ENCODE assay signal across 8 cellular contexts in genomic region chr2:200509608-200510433, GRCh38. TPM values are rescaled to one million over a fixed set of nuclear protein-coding genes. Genes with fewer than 3 reads are reported as not detected.
DNase-seq lines count a peak whose midpoint lies in the region; ATAC-seq, FAIRE-seq and TF ChIP-seq lines count a peak whose summit lies in the region.

Gene KCTD18, minus strand, starts transcription at chr2:200510068. Its CDS starts 3,052 bp downstream, at chr2:200507016.

- no peaks in the 10 kb centered on the region for H3K9me3 Mint-ChIP-seq in activated T-cell treated with anti-CD3 and anti-CD28 coated beads, Interleukin-2, amount 50 U/mL, for 72 hours

- H3K4me1 ChIP-seq in esophagus squamous epithelium, result peaks cover 0 to 22% (median 4%) of the 10 kb centered on the region in 3 donors

- H3K9me3 ChIP-seq in esophagus squamous epithelium, result no peaks in the 10 kb centered on the region

- peak; percentile 98 for ATAC-seq in GM21717 (IDR thresholded peaks at IDR 0.05; ENCODE audit: unreplicated experiment)
- ATAC-seq in activated T-cell treated with anti-CD3 and anti-CD28 coated beads, Interleukin-2, amount 50 U/mL, for 72 hours (replicated peaks in 1 of 2), result peak; percentile 99

- peak within 1 kb of the TSS; percentile 84 to 92 (median 88) for H3K27ac ChIP-seq in esophagus squamous epithelium

- TF ChIP-seq CTCF in esophagus squamous epithelium (IDR thresholded peaks at IDR 0.05), result peak; percentile 71 to 88 (median 82)

- peaks cover 11% of the 10 kb centered on the region for H3K4me1 Mint-ChIP-seq in activated T-cell treated with anti-CD3 and anti-CD28 coated beads, Interleukin-2, amount 50 U/mL, for 72 hours (ENCODE audit: low read depth)

- H3K4me3 ChIP-seq in esophagus squamous epithelium, result peak within 1 kb of the TSS; percentile 75 to 94 (median 84)

- no peak for FAIRE-seq in RCC 7860 (lab: Jason Lieb, UNC)

- peak within 1 kb of the TSS; percentile 92 to 94 for H3K4me3 Mint-ChIP-seq in activated T-cell treated with anti-CD3 and anti-CD28 coated beads, Interleukin-2, amount 50 U/mL, for 72 hours

- intact Hi-C loops in esophagus squamous epithelium (cut with DNase I), result no loop called here

- peaks cover 0 to 15% (median 0%) of the 10 kb centered on the region in 3 donors for H3K36me3 ChIP-seq in esophagus squamous epithelium

- TF ChIP-seq POLR2A in esophagus squamous epithelium (IDR thresholded peaks at IDR 0.05), result peak in 3 of 4 donors; percentile 30 to 89 (median 86)

- peaks cover 0 to 23% (median 0%) of the 10 kb centered on the region in 4 donors for H3K27me3 ChIP-seq in esophagus squamous epithelium

- WGBS in esophagus squamous epithelium, 2 donors, result 0 to 1% methylated on average over 2 to 17 of the region's 78 CpGs

- H3K36me3 Mint-ChIP-seq in activated T-cell treated with anti-CD3 and anti-CD28 coated beads, Interleukin-2, amount 50 U/mL, for 72 hours (ENCODE audit: insufficient read depth in 2 of 2), result no peaks in the 10 kb centered on the region

- in situ Hi-C loops in KBM-7 (cut with MboI; ENCODE audit: low pct_unique_long_range_greater_than_20kb, low sequenced_read_pairs), result no loop called here

- peak; percentile 83 for DNase-seq in DMS79 treated with DMSO at 0.1 percent for 48 hours (lab: John Stamatoyannopoulos, UW)
- DNase-seq in KBM-7, result peak; percentile 91
- peak; percentile 82 for DNase-seq in RCC 7860 (ENCODE audit: low spot score)
- DNase-seq in activated T-cell treated with anti-CD3 and anti-CD28 coated beads, Interleukin-2, amount 50 U/mL, for 72 hours, result peak; percentile 94 to 95
- peak; percentile 27 for DNase-seq in esophagus squamous epithelium (lab: John Stamatoyannopoulos, UW)
- DNase-seq in myocyte (ENCODE audit: low read depth), result peak; percentile 90
- peak; percentile 80 to 83 for DNase-seq in stimulated activated CD8-positive, alpha-beta memory T cell treated with anti-CD3 and anti-CD28 coated beads, Interleukin-7, amount 100 ng/mL, for 48 hours (ENCODE audit: extremely low read depth in 1 of 2, low read depth in 1 of 2)

- peak within 1 kb of the TSS; percentile 86 for H3K27ac Mint-ChIP-seq in activated T-cell treated with anti-CD3 and anti-CD28 coated beads, Interleukin-2, amount 50 U/mL, for 72 hours

- H3K27me3 Mint-ChIP-seq in activated T-cell treated with anti-CD3 and anti-CD28 coated beads, Interleukin-2, amount 50 U/mL, for 72 hours (ENCODE audit: low read depth), result no peaks in the 10 kb centered on the region

RNA-seq across cellular contexts. Expression of gene KCTD18, which starts in this region (rescaled TPM):
- 10 to 100 TPM; 17.0 to 23.5 TPM for total RNA-seq in activated T-cell treated with anti-CD3 and anti-CD28 coated beads, Interleukin-2, amount 50 U/mL, for 72 hours
- 10 to 100 TPM in 2 of 4 donors, 1 to 10 TPM in 2; 6.9 to 19.5 (median 13.9) TPM for total RNA-seq in esophagus squamous epithelium
- total RNA-seq in myocyte, result 14.4 and 20.1 TPM in 2 replicates
- polyA plus RNA-seq in myocyte (2012), result 11.7 TPM

Comparison
In these comparisons a context has a peak if more than half of its experiments do, and no peak if none do; other contexts are left out.
1. Peak in every context shown above with its lines: DNase-seq, ATAC-seq, H3K4me3 ChIP-seq and H3K27ac ChIP-seq.
2. DNase-seq: peak in every context shown above with its lines; median percentile 94 in activated T-cell treated with anti-CD3 and anti-CD28 coated beads, Interleukin-2, amount 50 U/mL, for 72 hours; 91 in KBM-7; 90 in myocyte; 83 in DMS79 treated with DMSO at 0.1 percent for 48 hours; 82 in RCC 7860; 82 in stimulated activated CD8-positive, alpha-beta memory T cell treated with anti-CD3 and anti-CD28 coated beads, Interleukin-7, amount 100 ng/mL, for 48 hours; 27 in esophagus squamous epithelium.